Comparison of ENCODE assay signal across 14 cellular contexts in genomic region chr20:46246527-46246926, GRCh38.
DNase-seq lines count a peak whose midpoint lies in the region; TF ChIP-seq lines count a peak whose summit lies in the region.
"Had no signal": no experiment of that assay in that cellular context is flagged by ENCODE, and none has a peak within 500 bp of the region (broad histone marks: within the 10 kb centered on the region; RNA-seq: fewer than 3 reads in every experiment).

No MANE protein-coding gene starts in this region.

- no peak overlapping the region for H3K27ac Mint-ChIP-seq in activated CD4-positive, alpha-beta memory T cell treated with anti-CD3 and anti-CD28 coated beads for 36 hours
- no peak overlapping the region for H3K27ac Mint-ChIP-seq in activated CD4-positive, alpha-beta memory T cell treated with anti-CD3 and anti-CD28 coated beads, Interleukin-2, amount 10 ng/mL, durations not matched to agents 7 days and 5 days
- H3K27ac Mint-ChIP-seq: activated T-helper 1 cell treated with anti-CD3 and anti-CD28 coated beads, Interleukin-12 subunit alpha, Interleukin-12 subunit beta, Interleukin-2, Interleukin-4 antibody, amounts not matched to agents 30 ng/mL and 10 ng/mL and 1 ng/mL, durations not matched to agents 14 hours and 24 hours and 36 hours; CD8-positive, alpha-beta T cell had no signal

- DNase-seq in activated CD4-positive, alpha-beta memory T cell treated with anti-CD3 and anti-CD28 coated beads for 36 hours, result peak; percentile 18
- DNase-seq in activated CD4-positive, alpha-beta memory T cell treated with anti-CD3 and anti-CD28 coated beads, Interleukin-2, amount 10 ng/mL, durations not matched to agents 7 days and 5 days, result no peak
- DNase-seq in NCI-H510A (lab: John Stamatoyannopoulos, UW), result peak; percentile 53
- peak; percentile 51 for DNase-seq in putamen (ENCODE audit: low spot score)
- no peak for DNase-seq in Ammon's horn (ENCODE audit: low spot score)
- DNase-seq in NCI-H2227 (lab: John Stamatoyannopoulos, UW; ENCODE audit: unreplicated experiment), result no peak
- no peak for DNase-seq in AG08395 (ENCODE audit: low spot score)
- DNase-seq: CD8-positive, alpha-beta T cell; Kasumi-1; NCI-H1694; NCI-H524 treated with DMSO at 0.1 percent for 48 hours had no signal

- no peak for TF ChIP-seq CTCF in HEK293 (tag by site-specific recombination; IDR thresholded peaks at IDR 0.05)

- no peaks in the 10 kb centered on the region for H3K36me3 ChIP-seq in HEK293 (ENCODE audit: control insufficient read depth in 2 of 2, insufficient read depth in 1 of 2, low read length in 2 of 2)
- H3K36me3 ChIP-seq: suprapubic skin had no signal

- H3K4me1 ChIP-seq in HEK293 (ENCODE audit: control insufficient read depth, insufficient read depth, low read length), result no peaks in the 10 kb centered on the region; the same call in 1 of the 2 replicates
- H3K4me1 ChIP-seq: suprapubic skin had no signal

- H3K9me3 ChIP-seq in HEK293 (ENCODE audit: control insufficient read depth, insufficient read depth, low read depth, low read length), result no peaks in the 10 kb centered on the region
- H3K9me3 ChIP-seq: suprapubic skin had no signal

- H3K27ac ChIP-seq in HEK293 (ENCODE audit: extremely low read depth, low read depth, low read length), result no peak overlapping the region
- H3K27ac ChIP-seq: suprapubic skin had no signal

- intact Hi-C loops in activated CD4-positive, alpha-beta memory T cell treated with anti-CD3 and anti-CD28 coated beads for 36 hours (cut with micrococcal nuclease), result no loop called here

- POLR2A ChIA-PET in activated CD4-positive, alpha-beta memory T cell treated with anti-CD3 and anti-CD28 coated beads for 36 hours (lab: Charles Lee), result no interaction called here
- POLR2A ChIA-PET in activated CD4-positive, alpha-beta memory T cell treated with anti-CD3 and anti-CD28 coated beads, Interleukin-2, amount 10 ng/mL, durations not matched to agents 7 days and 5 days (lab: Charles Lee), result no interaction called here
- POLR2A ChIA-PET in HEK293 (lab: Yijun Ruan, JAX), result interaction anchor here (0.6 kb wide), 2 partner anchors 49 to 67 kb away, joined by 3 read pairs; no protein-coding TSS in a partner anchor

- no peaks in the 10 kb centered on the region for H3K9me3 Mint-ChIP-seq in activated CD4-positive, alpha-beta memory T cell treated with anti-CD3 and anti-CD28 coated beads for 36 hours
- no peaks in the 10 kb centered on the region for H3K9me3 Mint-ChIP-seq in activated CD4-positive, alpha-beta memory T cell treated with anti-CD3 and anti-CD28 coated beads, Interleukin-2, amount 10 ng/mL, durations not matched to agents 7 days and 5 days
- H3K9me3 Mint-ChIP-seq: activated T-helper 1 cell treated with anti-CD3 and anti-CD28 coated beads, Interleukin-12 subunit alpha, Interleukin-12 subunit beta, Interleukin-2, Interleukin-4 antibody, amounts not matched to agents 30 ng/mL and 10 ng/mL and 1 ng/mL, durations not matched to agents 14 hours and 24 hours and 36 hours; CD8-positive, alpha-beta T cell had no signal

- no peak overlapping the region for H3K4me3 Mint-ChIP-seq in activated CD4-positive, alpha-beta memory T cell treated with anti-CD3 and anti-CD28 coated beads for 36 hours
- H3K4me3 Mint-ChIP-seq in activated CD4-positive, alpha-beta memory T cell treated with anti-CD3 and anti-CD28 coated beads, Interleukin-2, amount 10 ng/mL, durations not matched to agents 7 days and 5 days, result no peak overlapping the region
- H3K4me3 Mint-ChIP-seq: activated T-helper 1 cell treated with anti-CD3 and anti-CD28 coated beads, Interleukin-12 subunit alpha, Interleukin-12 subunit beta, Interleukin-2, Interleukin-4 antibody, amounts not matched to agents 30 ng/mL and 10 ng/mL and 1 ng/mL, durations not matched to agents 14 hours and 24 hours and 36 hours; CD8-positive, alpha-beta T cell had no signal

- H3K36me3 Mint-ChIP-seq in activated CD4-positive, alpha-beta memory T cell treated with anti-CD3 and anti-CD28 coated beads for 36 hours, result no peaks in the 10 kb centered on the region
- H3K36me3 Mint-ChIP-seq in activated CD4-positive, alpha-beta memory T cell treated with anti-CD3 and anti-CD28 coated beads, Interleukin-2, amount 10 ng/mL, durations not matched to agents 7 days and 5 days (ENCODE audit: low read depth), result no peaks in the 10 kb centered on the region
- H3K36me3 Mint-ChIP-seq: CD8-positive, alpha-beta T cell had no signal

- peaks cover 51% of the 10 kb centered on the region for H3K27me3 Mint-ChIP-seq in activated CD4-positive, alpha-beta memory T cell treated with anti-CD3 and anti-CD28 coated beads for 36 hours
- peaks cover 56% of the 10 kb centered on the region for H3K27me3 Mint-ChIP-seq in activated CD4-positive, alpha-beta memory T cell treated with anti-CD3 and anti-CD28 coated beads, Interleukin-2, amount 10 ng/mL, durations not matched to agents 7 days and 5 days

- H3K4me1 Mint-ChIP-seq in activated CD4-positive, alpha-beta memory T cell treated with anti-CD3 and anti-CD28 coated beads for 36 hours (ENCODE audit: low read depth), result peaks cover 4% of the 10 kb centered on the region
- peaks cover 7% of the 10 kb centered on the region for H3K4me1 Mint-ChIP-seq in activated CD4-positive, alpha-beta memory T cell treated with anti-CD3 and anti-CD28 coated beads, Interleukin-2, amount 10 ng/mL, durations not matched to agents 7 days and 5 days

- H3K4me3 ChIP-seq in HEK293 (ENCODE audit: low read depth, low read length), result no peak overlapping the region
- H3K4me3 ChIP-seq: suprapubic skin had no signal

- CTCF ChIA-PET in activated CD4-positive, alpha-beta memory T cell treated with anti-CD3 and anti-CD28 coated beads for 36 hours (lab: Charles Lee), result no interaction called here
- CTCF ChIA-PET in activated CD4-positive, alpha-beta memory T cell treated with anti-CD3 and anti-CD28 coated beads, Interleukin-2, amount 10 ng/mL, durations not matched to agents 7 days and 5 days (lab: Charles Lee), result no interaction called here
- CTCF ChIA-PET in HEK293 (lab: Yijun Ruan, JAX), result no interaction called here

TF ChIP-seq in HEK293, 187 proteins besides CTCF, POLR2A, EP300 and RAD21:
- TF ChIP-seq ZNF518A (tag by site-specific recombination; conservative IDR thresholded peaks at IDR 0.05; ENCODE audit: low read depth), result no peak
- TF ChIP-seq EGR2 (tag by site-specific recombination; IDR thresholded peaks at IDR 0.05; ENCODE audit: low read depth), result peak; percentile 59

Comparison
In these comparisons a context has a peak if more than half of its experiments do, and no peak if none do; other contexts are left out.
1. DNase-seq: peak in activated CD4-positive, alpha-beta memory T cell treated with anti-CD3 and anti-CD28 coated beads for 36 hours (single experiment), NCI-H510A (single experiment) and putamen (single experiment); none in activated CD4-positive, alpha-beta memory T cell treated with anti-CD3 and anti-CD28 coated beads, Interleukin-2, amount 10 ng/mL, durations not matched to agents 7 days and 5 days (single experiment), Ammon's horn (single experiment), NCI-H2227 (single experiment) and AG08395 (single experiment).